In genomic region chr19:18964121-18964520, GRCh38 we compare ENCODE assay signal across 27 cellular contexts.
"Had no signal": no experiment of that assay in that cellular context is flagged by ENCODE, and none has a peak within 500 bp of the region (broad histone marks: within the 10 kb centered on the region; RNA-seq: fewer than 3 reads in every experiment).

No MANE protein-coding gene starts in this region.

- H3K27me3 ChIP-seq: testis, thyroid gland, uterus, vagina had no signal

- DNase-seq: stimulated activated CD4-positive, alpha-beta T cell treated with anti-CD3 and anti-CD28 coated beads, Interleukin-2, amount 100 ng/mL, for 48 hours; stimulated activated CD4-positive, alpha-beta T cell treated with anti-CD3 and anti-CD28 coated beads, Interleukin-4, amount 100 ng/mL, for 1 hour; stimulated activated CD4-positive, alpha-beta T cell treated with anti-CD3 and anti-CD28 coated beads, Interleukin-4, amount 100 ng/mL, for 24 hours; stimulated activated CD4-positive, alpha-beta T cell treated with anti-CD3 and anti-CD28 coated beads, Interleukin-4, amount 100 ng/mL, for 4 hours; stimulated activated CD8-positive, alpha-beta memory T cell treated with anti-CD3 and anti-CD28 coated beads, Interleukin-4, amount 100 ng/mL, for 48 hours; stimulated activated naive B cell treated with anti-CD40 and anti-IgM and Interleukin-4, amounts not matched to agents 10 μg/mL and 1 μg/mL and 100 μg/mL, for 72 hours; stimulated activated naive CD4-positive, alpha-beta T cell; stimulated activated naive CD4-positive, alpha-beta T cell treated with Interleukin-2 at 50 U/mL for 16 hours; stimulated activated naive CD8-positive, alpha-beta T cell treated with anti-CD3 and anti-CD28 coated beads, Interleukin-15, amount 100 ng/mL, for 72 hours; stimulated activated naive CD8-positive, alpha-beta T cell treated with anti-CD3 and anti-CD28 coated beads, Interleukin-15, Interleukin-2, amounts not matched to agents 100 U/mL and 50 U/mL, for 24 hours; stomach; substantia nigra; testis; thyroid gland; tibial artery; transverse colon; trophoblast cell; upper lobe of left lung; upper lobe of right lung; uterus had no signal

- FAIRE-seq: urothelium cell line had no signal

- H3K36me3 ChIP-seq: stomach, suprapubic skin, thoracic aorta, thyroid gland, tibial artery, tibial nerve, transverse colon, upper lobe of left lung, upper lobe of right lung, uterus, vagina had no signal

- H3K4me1 ChIP-seq: testis, uterus had no signal

- ATAC-seq: stimulated activated effector memory CD8-positive, alpha-beta T cell treated with anti-CD3 and anti-CD28 coated beads, Interleukin-12 subunit alpha, Interleukin-12 subunit beta, amount 100 ng/mL, for 72 hours; stimulated activated memory B cell treated with anti-CD40 and anti-IgM and Interleukin-4, amounts not matched to agents 10 μg/mL and 1 μg/mL and 100 μg/mL, for 72 hours; stimulated activated naive B cell treated with anti-CD40 and anti-IgM and Interleukin-4, amounts not matched to agents 10 μg/mL and 1 μg/mL and 100 μg/mL, for 72 hours; stimulated activated naive CD8-positive, alpha-beta T cell treated with anti-CD3 and anti-CD28 coated beads, Interleukin-15, amount 100 ng/mL, for 72 hours; stimulated activated naive CD8-positive, alpha-beta T cell treated with anti-CD3 and anti-CD28 coated beads, Interleukin-15, Interleukin-2, amounts not matched to agents 100 U/mL and 50 U/mL, for 24 hours; upper lobe of right lung had no signal

- H3K4me3 ChIP-seq: stomach, suprapubic skin, testis, thoracic aorta, thyroid gland, tibial artery, tibial nerve, transverse colon, upper lobe of left lung, upper lobe of right lung, uterus, vagina had no signal

- H3K27ac ChIP-seq: stomach, suprapubic skin, testis, thoracic aorta, thyroid gland, tibial artery, tibial nerve, transverse colon, upper lobe of left lung, upper lobe of right lung, uterus, vagina had no signal

- H3K9me3 ChIP-seq: stomach, suprapubic skin, testis, thoracic aorta, thyroid gland, tibial artery, tibial nerve, transverse colon, upper lobe of left lung, upper lobe of right lung, uterus, vagina had no signal
